Comparison of ENCODE assay signal across 19 cellular contexts in genomic region chr16:81549547-81550411, GRCh38.
DNase-seq lines count a peak whose midpoint lies in the region; ATAC-seq and TF ChIP-seq lines count a peak whose summit lies in the region.
"Had no signal": no experiment of that assay in that cellular context is flagged by ENCODE, and none has a peak within 500 bp of the region (broad histone marks: within the 10 kb centered on the region; RNA-seq: fewer than 3 reads in every experiment).

No MANE protein-coding gene starts in this region.

- ATAC-seq in RWPE2 (ENCODE audit: low read depth), result no peak
- no peak for ATAC-seq in GM18505 (IDR thresholded peaks at IDR 0.05; ENCODE audit: unreplicated experiment)
- ATAC-seq in HG03571 (IDR thresholded peaks at IDR 0.05; ENCODE audit: unreplicated experiment), result no peak
- ATAC-seq in GM19463 (IDR thresholded peaks at IDR 0.05; ENCODE audit: unreplicated experiment), result no peak

- peaks cover 100% of the 10 kb centered on the region in 11 experiments for H4K20me1 ChIP-seq in BLaER1 treated with 17β-estradiol and CSF1 and Interleukin-3, amounts not matched to agents 10 nM and 100 nM

- H4K12ac ChIP-seq in trophoblast cell (ENCODE audit: low read depth, low read length), result no peak overlapping the region

- H3K27me3 ChIP-seq in BLaER1 treated with 17β-estradiol and CSF1 and Interleukin-3, amounts not matched to agents 10 nM and 100 nM, result no peaks in the 10 kb centered on the region
- H3K27me3 ChIP-seq in RWPE2 (ENCODE audit: insufficient read depth, poor library complexity, severe bottlenecking) (no peaks in the 10 kb centered on the region), trophoblast cell (ENCODE audit: insufficient read depth, low read length) (no peaks in the 10 kb centered on the region)
- H3K27me3 ChIP-seq: dorsolateral prefrontal cortex had no signal

- no peak overlapping the region for H2BK5ac ChIP-seq in trophoblast cell (ENCODE audit: low read depth, low read length, poor library complexity)

- peak overlapping the region in 1 of 11 experiments; percentile 4; a peak in 1 of 22 replicates for H3K27ac ChIP-seq in BLaER1 treated with 17β-estradiol and CSF1 and Interleukin-3, amounts not matched to agents 10 nM and 100 nM
- H3K27ac ChIP-seq in RWPE2 (ENCODE audit: poor library complexity, severe bottlenecking) (peak overlapping the region; percentile 36), trophoblast cell (ENCODE audit: low read depth, low read length) (no peak overlapping the region)
- H3K27ac ChIP-seq: dorsolateral prefrontal cortex had no signal

- no peak overlapping the region for H3K4me3 ChIP-seq in BLaER1 treated with 17β-estradiol and CSF1 and Interleukin-3, amounts not matched to agents 10 nM and 100 nM
- H3K4me3 ChIP-seq in RWPE2 (ENCODE audit: severe bottlenecking) (no peak overlapping the region), trophoblast cell (ENCODE audit: low read depth, low read length) (no peak overlapping the region)
- H3K4me3 ChIP-seq: dorsolateral prefrontal cortex, lung had no signal

- H3K36me3 ChIP-seq in BLaER1 treated with 17β-estradiol and CSF1 and Interleukin-3, amounts not matched to agents 10 nM and 100 nM, result peaks cover 2 to 45% (median 14%) of the 10 kb centered on the region in 11 experiments; a peak in 17 of 22 replicates
- H3K36me3 ChIP-seq in RWPE2 (ENCODE audit: low read depth) (peaks cover 21% of the 10 kb centered on the region), trophoblast cell (ENCODE audit: control insufficient read depth in 1 of 2, insufficient read depth in 2 of 2, low read length in 2 of 2) (peaks cover under 1 to 2% of the 10 kb centered on the region in 2 experiments)

- peak overlapping the region; percentile 38 for H3K4ac ChIP-seq in trophoblast cell (ENCODE audit: low read depth, low read length)

- no peak overlapping the region for H4K8ac ChIP-seq in trophoblast cell (ENCODE audit: low read depth, low read length)

- H3K9ac ChIP-seq in BLaER1 treated with 17β-estradiol and CSF1 and Interleukin-3, amounts not matched to agents 10 nM and 100 nM, result no peak overlapping the region
- H3K9ac ChIP-seq in trophoblast cell (ENCODE audit: low read length), result no peak overlapping the region

- no peak overlapping the region for H2BK12ac ChIP-seq in trophoblast cell (ENCODE audit: low read length)

- H3K79me1 ChIP-seq in trophoblast cell (ENCODE audit: low read length), result peaks cover 3% of the 10 kb centered on the region

- H2BK120ac ChIP-seq in trophoblast cell (ENCODE audit: insufficient read depth, low read length, poor library complexity), result no peak overlapping the region

- H2AK5ac ChIP-seq in trophoblast cell (ENCODE audit: low read length), result no peak overlapping the region

- H3K14ac ChIP-seq in trophoblast cell (ENCODE audit: low read length), result no peak overlapping the region

- peaks cover 78 to 94% (median 90%) of the 10 kb centered on the region in 10 experiments for H3K4me1 ChIP-seq in BLaER1 treated with 17β-estradiol and CSF1 and Interleukin-3, amounts not matched to agents 10 nM and 100 nM
- H3K4me1 ChIP-seq in RWPE2 (ENCODE audit: insufficient read depth, poor library complexity, severe bottlenecking) (peaks cover 24% of the 10 kb centered on the region), trophoblast cell (ENCODE audit: control insufficient read depth in 1 of 2, insufficient read depth in 2 of 2, low read length in 2 of 2) (peaks cover 29 to 36% of the 10 kb centered on the region in 2 experiments)

- no peak for TF ChIP-seq POLR2A in GM18505 (IDR thresholded peaks at IDR 0.05; ENCODE audit: borderline replicate concordance, extremely low read depth, insufficient read depth, insufficient read length)

- H3K79me2 ChIP-seq in trophoblast cell (ENCODE audit: control insufficient read depth, insufficient read depth, low read length, poor library complexity), result peaks cover 2% of the 10 kb centered on the region

- peak overlapping the region; percentile 33 to 84 (median 59); a peak in 18 of 22 replicates for H3K4me2 ChIP-seq in BLaER1 treated with 17β-estradiol and CSF1 and Interleukin-3, amounts not matched to agents 10 nM and 100 nM
- H3K4me2 ChIP-seq in trophoblast cell (ENCODE audit: low read length), result no peak overlapping the region

- TF ChIP-seq CTCF in RWPE2 (IDR thresholded peaks at IDR 0.05; ENCODE audit: poor library complexity, severe bottlenecking), result no peak
- TF ChIP-seq CTCF in GM20000 (IDR thresholded peaks at IDR 0.05; ENCODE audit: extremely low read depth, missing control alignments), result no peak

- no peak for DNase-seq in RWPE2 (ENCODE audit: low spot score)
- peak; percentile 36 for DNase-seq in kidney tubule cell (ENCODE audit: low spot score)
- DNase-seq in trophoblast cell, result no peak
- no peak for DNase-seq in GM20000 (ENCODE audit: low spot score)
- DNase-seq: activated CD4-positive, alpha-beta T cell treated with anti-CD3 and anti-CD28 coated beads for 4 hours; activated T-cell treated with anti-CD3 and anti-CD28 coated beads, Interleukin-2, amount 50 U/mL, for 48 hours; DMS153; dorsolateral prefrontal cortex; KBM-7; MM.1S; NCI-H1436 treated with DMSO at 0.1 percent for 48 hours; NCI-H510A treated with DMSO at 0.1 percent for 48 hours; NK-92 treated with Interleukin-12 subunit alpha and Interleukin-12 subunit beta, amount 100 ng/mL, for 24 hours; occipital lobe had no signal

- WGBS in trophoblast cell (ENCODE audit: extremely low coverage, insufficient coverage, insufficient read length), result no CpG with 5 or more reads among the region's 19 CpGs

- H3K9me3 ChIP-seq in BLaER1 treated with 17β-estradiol and CSF1 and Interleukin-3, amounts not matched to agents 10 nM and 100 nM (replicated peaks in 1 of 11), result no peaks in the 10 kb centered on the region
- H3K9me3 ChIP-seq in RWPE2 (ENCODE audit: severe bottlenecking) (no peaks in the 10 kb centered on the region), trophoblast cell (ENCODE audit: insufficient read depth, low read depth, low read length) (peaks cover 1% of the 10 kb centered on the region)

- no peak overlapping the region for H2AFZ ChIP-seq in trophoblast cell (ENCODE audit: insufficient read depth, low read length, poor library complexity)

- H3K23ac ChIP-seq in trophoblast cell (ENCODE audit: low read length), result peak overlapping the region; percentile 18

- peak overlapping the region; percentile 31 for H3K18ac ChIP-seq in trophoblast cell (ENCODE audit: low read length)

- no peak overlapping the region for H4K91ac ChIP-seq in trophoblast cell (ENCODE audit: low read depth, low read length)
